ENCODE assay signal across 18 cellular contexts in the genomic region with DNA sequence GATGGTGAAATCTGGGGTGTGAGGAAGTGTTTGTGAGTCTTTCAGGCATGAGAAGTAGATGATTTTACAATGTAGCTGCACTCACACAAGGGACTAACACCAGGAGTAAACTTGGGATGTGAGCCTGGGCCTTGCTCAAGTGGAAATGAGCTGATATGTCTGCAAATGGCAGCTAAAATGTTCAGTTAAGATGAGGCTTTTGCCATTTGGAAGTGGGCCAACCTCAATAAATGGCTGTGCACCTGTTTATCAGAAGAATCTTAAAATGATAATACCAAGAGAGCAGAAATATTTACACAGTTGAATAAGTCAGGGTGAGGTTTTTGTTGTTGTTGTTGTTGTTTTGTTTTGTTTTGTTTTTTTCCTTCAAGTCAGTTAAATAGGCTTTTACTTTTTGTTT. TPM values are rescaled to one million over a fixed set of nuclear protein-coding genes. Genes with fewer than 3 reads are reported as not detected.
DNase-seq lines count a peak whose midpoint lies in the region; ATAC-seq and TF ChIP-seq lines count a peak whose summit lies in the region.
"Had no signal": no experiment of that assay in that cellular context is flagged by ENCODE, and none has a peak within 500 bp of the region (broad histone marks: within the 10 kb centered on the region; RNA-seq: fewer than 3 reads in every experiment).

No MANE protein-coding gene starts in this region.

- H3K27ac ChIP-seq in left ventricle myocardium inferior (replicated peaks) (peak overlapping the region; percentile 53), testis (no peak overlapping the region)
- H3K27ac ChIP-seq: ascending aorta had no signal

- TF ChIP-seq CTCF in left ventricle myocardium inferior (IDR thresholded peaks at IDR 0.05; ENCODE audit: borderline replicate concordance) (no peak), Calu3 (IDR thresholded peaks at IDR 0.05; ENCODE audit: unreplicated experiment) (no peak), testis (IDR thresholded peaks at IDR 0.05) (no peak)

- H3K36me3 ChIP-seq in left ventricle myocardium inferior (no peaks in the 10 kb centered on the region), testis (ENCODE audit: low read depth, missing control alignments) (no peaks in the 10 kb centered on the region)
- H3K36me3 ChIP-seq: ascending aorta, right atrium auricular region had no signal

- H3K4me1 Mint-ChIP-seq in Calu3 (ENCODE audit: low read depth, unreplicated experiment): no peaks in the 10 kb centered on the region
- H3K4me1 Mint-ChIP-seq: activated CD4-positive, alpha-beta T cell treated with anti-CD3 and anti-CD28 coated beads, Interleukin-2, amount 10 ng/mL, durations not matched to agents 7 days and 5 days had no signal

- peaks cover 39% of the 10 kb centered on the region for H3K4me1 ChIP-seq in left ventricle myocardium inferior
- peaks cover 17% of the 10 kb centered on the region for H3K4me1 ChIP-seq in testis
- H3K4me1 ChIP-seq: ascending aorta had no signal

- no peak overlapping the region for H3K27ac Mint-ChIP-seq in Calu3 (ENCODE audit: unreplicated experiment)
- H3K27ac Mint-ChIP-seq: activated CD4-positive, alpha-beta T cell treated with anti-CD3 and anti-CD28 coated beads, Interleukin-2, amount 10 ng/mL, durations not matched to agents 7 days and 5 days had no signal

- H3K9me3 ChIP-seq in left ventricle myocardium inferior (replicated peaks) (no peaks in the 10 kb centered on the region), testis (no peaks in the 10 kb centered on the region)
- H3K9me3 ChIP-seq: ascending aorta, right atrium auricular region had no signal

- DNase-seq in left ventricle myocardium inferior (no peak), cardiac septum (ENCODE audit: low spot score) (no peak), RPMI8226 (peak; percentile 54), COLO668 (lab: John Stamatoyannopoulos, UW; ENCODE audit: unreplicated experiment) (no peak), Calu3 (no peak), testis (no peak)
- DNase-seq: activated CD4-positive, alpha-beta T cell treated with anti-CD3 and anti-CD28 coated beads, Interleukin-2, amount 10 ng/mL, durations not matched to agents 7 days and 5 days; activated naive CD4-positive, alpha-beta T cell treated with Interleukin-2 at 50 U/mL for 16 hours; GF-D8; left colon; NCI-H2081 treated with DMSO at 0.1 percent for 48 hours; nucleus accumbens; stimulated activated CD4-positive, alpha-beta T cell treated with anti-CD3 and anti-CD28 coated beads, Interleukin-1b, Interleukin-23, amount 100 ng/mL, for 48 hours had no signal

- peak; percentile 8 for ATAC-seq in HG02981 (IDR thresholded peaks at IDR 0.05; ENCODE audit: unreplicated experiment)
- ATAC-seq in GM18517 (IDR thresholded peaks at IDR 0.05; ENCODE audit: unreplicated experiment): no peak
- ATAC-seq: left colon had no signal

- TF ChIP-seq POLR2A in testis (IDR thresholded peaks at IDR 0.05): no peak

- no TSS peak for BruUV-seq in Calu3 (replicated peaks; lab: Mats Ljungman, UMichigan)

- no peak overlapping the region for H3K4me3 Mint-ChIP-seq in Calu3 (ENCODE audit: low read depth, unreplicated experiment)
- H3K4me3 Mint-ChIP-seq: activated CD4-positive, alpha-beta T cell treated with anti-CD3 and anti-CD28 coated beads, Interleukin-2, amount 10 ng/mL, durations not matched to agents 7 days and 5 days had no signal

- intact Hi-C loops in left ventricle myocardium inferior (cut with micrococcal nuclease) (no loop called here), cardiac septum (cut with DNase I) (loop anchor here (2.0 kb wide), 1 partner anchor 24 kb away; no protein-coding TSS in a partner anchor), Calu3 (cut with micrococcal nuclease; ENCODE audit: unreplicated experiment) (no loop called here), testis (cut with DNase I; ENCODE audit: low total_unique reads) (no loop called here)

- CTCF ChIA-PET in Calu3 (lab: Charles Lee): interaction anchor here (0.7 kb wide), 1 partner anchor 12 kb away, joined by 3 read pairs; no protein-coding TSS in a partner anchor

- H3K36me3 Mint-ChIP-seq in Calu3 (ENCODE audit: insufficient read depth, unreplicated experiment): no peaks in the 10 kb centered on the region

- H3K4me3 ChIP-seq in left ventricle myocardium inferior (no peak overlapping the region), testis (no peak overlapping the region)
- H3K4me3 ChIP-seq: ascending aorta, right atrium auricular region had no signal

- H3K27me3 ChIP-seq in left ventricle myocardium inferior (ENCODE audit: low read depth) (no peaks in the 10 kb centered on the region), testis (no peaks in the 10 kb centered on the region)
- H3K27me3 ChIP-seq: ascending aorta, right atrium auricular region had no signal

- H3K9me3 Mint-ChIP-seq in Calu3 (ENCODE audit: low read depth, unreplicated experiment): no peaks in the 10 kb centered on the region
- H3K9me3 Mint-ChIP-seq: activated CD4-positive, alpha-beta T cell treated with anti-CD3 and anti-CD28 coated beads, Interleukin-2, amount 10 ng/mL, durations not matched to agents 7 days and 5 days had no signal

- H3K27me3 Mint-ChIP-seq in Calu3 (ENCODE audit: unreplicated experiment): no peaks in the 10 kb centered on the region

RNA-seq across cellular contexts. Expression of a gene that starts 25.7 kb away (rescaled TPM):
- total RNA-seq in left ventricle myocardium inferior (299 TPM), cardiac septum (188 TPM), Calu3 (2022) (1.1 and 1.2 TPM in 2 replicates), testis (1 to 10 TPM; 1.4 to 2.0 TPM)
- polyA plus RNA-seq in testis (ENCODE audit: insufficient read depth, low read depth, low replicate concordance): 0.46 TPM
- total RNA-seq: RPMI7951 had no signal

Comparison
In these comparisons a context has a peak if more than half of its experiments do, and no peak if none do; other contexts are left out.
1. RNA of a gene that starts 25.7 kb away (total RNA-seq): 299 TPM in left ventricle myocardium inferior (single experiment) and 188 TPM in cardiac septum (single experiment); 1.4 to 2.0 TPM in testis and 1.1 to 1.2 TPM in Calu3; every median in the first group is over 10 times any median in the second.